In genomic region chr15:80031841-80032240, GRCh38 we compare ENCODE assay signal across 11 cellular contexts. TPM values are rescaled to one million over a fixed set of nuclear protein-coding genes. Genes with fewer than 3 reads are reported as not detected.
DNase-seq lines count a peak whose midpoint lies in the region; ATAC-seq and TF ChIP-seq lines count a peak whose summit lies in the region.
"Had no signal": no experiment of that assay in that cellular context is flagged by ENCODE, and none has a peak within 500 bp of the region (broad histone marks: within the 10 kb centered on the region; RNA-seq: fewer than 3 reads in every experiment).

No MANE protein-coding gene starts in this region.

- H3K27ac Mint-ChIP-seq in immature natural killer cell (no peak overlapping the region), osteocyte (ENCODE audit: unreplicated experiment) (no peak overlapping the region)

- H3K36me3 ChIP-seq in Panc1 (ENCODE audit: control insufficient read depth, insufficient read depth, low read length) (no peaks in the 10 kb centered on the region), left ventricle myocardium inferior (no peaks in the 10 kb centered on the region)
- H3K36me3 ChIP-seq: ovary had no signal

- peaks cover 19% of the 10 kb centered on the region for H3K4me1 ChIP-seq in Panc1 (ENCODE audit: control insufficient read depth, insufficient read depth, low read length)
- no peaks in the 10 kb centered on the region for H3K4me1 ChIP-seq in left ventricle myocardium inferior

- H3K4me3 Mint-ChIP-seq in immature natural killer cell (peak overlapping the region in 1 of 5 donors; percentile 50), osteocyte (ENCODE audit: unreplicated experiment) (no peak overlapping the region)

- H3K4me1 Mint-ChIP-seq in immature natural killer cell (peaks cover 15 to 20% of the 10 kb centered on the region in 2 donors), osteocyte (ENCODE audit: unreplicated experiment) (peaks cover 18% of the 10 kb centered on the region)

- TF ChIP-seq CTCF in Panc1 (IDR thresholded peaks at IDR 0.05) (no peak), left ventricle myocardium inferior (IDR thresholded peaks at IDR 0.05; ENCODE audit: borderline replicate concordance) (no peak), osteocyte (IDR thresholded peaks at IDR 0.05) (no peak)

- no peak overlapping the region for H3K4me3 ChIP-seq in Panc1 (ENCODE audit: low read depth in 2 of 2, low read length in 2 of 2)
- no peak overlapping the region for H3K4me3 ChIP-seq in left ventricle myocardium inferior
- H3K4me3 ChIP-seq: dorsolateral prefrontal cortex, ovary had no signal

- in situ Hi-C loops in Panc1 (cut with HindIII; ENCODE audit: low pct_unique_long_range_greater_than_20kb, low sequenced_read_pairs): no loop called here

- no peak for ATAC-seq in Panc1

- H3K9me3 Mint-ChIP-seq in immature natural killer cell (no peaks in the 10 kb centered on the region), osteocyte (ENCODE audit: unreplicated experiment) (no peaks in the 10 kb centered on the region)

- no TSS peak for BruUV-seq in Panc1 (replicated peaks; lab: Mats Ljungman, UMichigan)

- H3K27me3 ChIP-seq in Panc1 (ENCODE audit: control insufficient read depth, insufficient read depth, low read length): no peaks in the 10 kb centered on the region
- H3K27me3 ChIP-seq in left ventricle myocardium inferior (ENCODE audit: low read depth): no peaks in the 10 kb centered on the region
- H3K27me3 ChIP-seq: dorsolateral prefrontal cortex, ovary had no signal

- CTCF ChIA-PET in Panc1 (lab: Charles Lee): no interaction called here

- POLR2A ChIA-PET in Panc1 (lab: Charles Lee): no interaction called here

- DNase-seq in NCI-H1105 treated with DMSO at 0.1 percent for 48 hours (lab: John Stamatoyannopoulos, UW) (peak; percentile 3), NCI-H1105 (lab: John Stamatoyannopoulos, UW) (no peak), M059J (ENCODE audit: low read depth) (peak; percentile 31), Panc1 (ENCODE audit: low read depth, low spot score) (no peak), left ventricle myocardium inferior (peak; percentile 19), immature natural killer cell (no peak), medulla oblongata (ENCODE audit: extremely low spot score) (no peak), osteocyte (ENCODE audit: extremely low spot score, unreplicated experiment) (no peak)
- DNase-seq: ovary had no signal

- H3K36me3 Mint-ChIP-seq in immature natural killer cell (no peaks in the 10 kb centered on the region), osteocyte (ENCODE audit: unreplicated experiment) (no peaks in the 10 kb centered on the region)

- H3K27ac ChIP-seq in Panc1 (ENCODE audit: low read length) (peak overlapping the region; percentile 36), left ventricle myocardium inferior (replicated peaks) (no peak overlapping the region)
- H3K27ac ChIP-seq: 22Rv1, dorsolateral prefrontal cortex, ovary had no signal

- H3K9me3 ChIP-seq in Panc1 (ENCODE audit: control insufficient read depth, insufficient read depth, low read depth, low read length) (no peaks in the 10 kb centered on the region), left ventricle myocardium inferior (replicated peaks) (no peaks in the 10 kb centered on the region)
- H3K9me3 ChIP-seq: ovary had no signal

- H3K27me3 Mint-ChIP-seq in immature natural killer cell (ENCODE audit: low read depth in 3 of 3) (peaks cover 0 to 2% (median 0%) of the 10 kb centered on the region in 3 donors), osteocyte (ENCODE audit: unreplicated experiment) (no peaks in the 10 kb centered on the region)

- intact Hi-C loops in Panc1 (cut with micrococcal nuclease; ENCODE audit: unreplicated experiment) (no loop called here), left ventricle myocardium inferior (cut with micrococcal nuclease) (no loop called here)

RNA-seq across cellular contexts. Expression of gene ZFAND6, which starts 27.6 kb away (rescaled TPM):
- total RNA-seq in M059J (2014; rRNA removed; shearing (Covaris generic)): 177 and 184 TPM in 2 replicates
- total RNA-seq in Panc1 (2021; ENCODE audit: unreplicated experiment) (73.0 TPM), left ventricle myocardium inferior (75.0 TPM), osteocyte (63.8 and 65.9 TPM in 2 replicates)
- polyA plus RNA-seq in Panc1 (2012; ENCODE audit: insufficient read length): 92.5 TPM
- polyA plus RNA-seq in immature natural killer cell: 100 to 1,000 TPM; 136 to 143 (median 136) TPM

Comparison
In these comparisons a context has a peak if more than half of its experiments do, and no peak if none do; other contexts are left out.
1. DNase-seq: peak in NCI-H1105 treated with DMSO at 0.1 percent for 48 hours (single experiment), M059J (single experiment) and left ventricle myocardium inferior (single experiment); none in NCI-H1105 (single experiment), Panc1 (single experiment), immature natural killer cell (0 of 3), medulla oblongata (single experiment) and osteocyte (single experiment).